In the genomic region with DNA sequence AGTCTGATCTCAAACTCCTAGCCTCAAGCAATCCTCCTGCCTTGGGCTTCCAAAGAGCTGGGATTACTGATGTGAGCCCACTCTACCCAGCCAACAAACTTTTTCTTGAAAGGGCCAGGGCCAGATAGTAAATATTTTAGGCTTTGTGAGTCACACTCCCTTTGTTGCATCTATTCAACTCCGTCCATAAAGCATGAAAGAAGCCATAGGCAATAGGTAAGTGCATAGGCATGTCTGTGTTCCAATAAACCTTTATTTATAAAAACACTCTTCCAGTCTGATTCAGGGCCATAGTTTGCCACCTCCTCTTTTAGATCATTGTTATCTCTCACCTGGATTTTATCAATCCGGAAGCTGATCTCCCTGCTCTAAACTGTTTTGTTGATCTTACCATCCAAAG, we compare ENCODE assay signal across 1 cellular context.
TF ChIP-seq lines count a peak whose summit lies in the region.

No MANE protein-coding gene starts in this region.

TF ChIP-seq in HepG2, 621 proteins besides CTCF, POLR2A, EP300 and RAD21:
- TF ChIP-seq, protein P1, sequence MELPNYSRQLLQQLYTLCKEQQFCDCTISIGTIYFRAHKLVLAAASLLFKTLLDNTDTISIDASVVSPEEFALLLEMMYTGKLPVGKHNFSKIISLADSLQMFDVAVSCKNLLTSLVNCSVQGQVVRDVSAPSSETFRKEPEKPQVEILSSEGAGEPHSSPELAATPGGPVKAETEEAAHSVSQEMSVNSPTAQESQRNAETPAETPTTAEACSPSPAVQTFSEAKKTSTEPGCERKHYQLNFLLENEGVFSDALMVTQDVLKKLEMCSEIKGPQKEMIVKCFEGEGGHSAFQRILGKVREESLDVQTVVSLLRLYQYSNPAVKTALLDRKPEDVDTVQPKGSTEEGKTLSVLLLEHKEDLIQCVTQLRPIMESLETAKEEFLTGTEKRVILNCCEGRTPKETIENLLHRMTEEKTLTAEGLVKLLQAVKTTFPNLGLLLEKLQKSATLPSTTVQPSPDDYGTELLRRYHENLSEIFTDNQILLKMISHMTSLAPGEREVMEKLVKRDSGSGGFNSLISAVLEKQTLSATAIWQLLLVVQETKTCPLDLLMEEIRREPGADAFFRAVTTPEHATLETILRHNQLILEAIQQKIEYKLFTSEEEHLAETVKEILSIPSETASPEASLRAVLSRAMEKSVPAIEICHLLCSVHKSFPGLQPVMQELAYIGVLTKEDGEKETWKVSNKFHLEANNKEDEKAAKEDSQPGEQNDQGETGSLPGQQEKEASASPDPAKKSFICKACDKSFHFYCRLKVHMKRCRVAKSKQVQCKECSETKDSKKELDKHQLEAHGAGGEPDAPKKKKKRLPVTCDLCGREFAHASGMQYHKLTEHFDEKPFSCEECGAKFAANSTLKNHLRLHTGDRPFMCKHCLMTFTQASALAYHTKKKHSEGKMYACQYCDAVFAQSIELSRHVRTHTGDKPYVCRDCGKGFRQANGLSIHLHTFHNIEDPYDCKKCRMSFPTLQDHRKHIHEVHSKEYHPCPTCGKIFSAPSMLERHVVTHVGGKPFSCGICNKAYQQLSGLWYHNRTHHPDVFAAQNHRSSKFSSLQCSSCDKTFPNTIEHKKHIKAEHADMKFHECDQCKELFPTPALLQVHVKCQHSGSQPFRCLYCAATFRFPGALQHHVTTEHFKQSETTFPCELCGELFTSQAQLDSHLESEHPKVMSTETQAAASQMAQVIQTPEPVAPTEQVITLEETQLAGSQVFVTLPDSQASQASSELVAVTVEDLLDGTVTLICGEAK (IDR thresholded peaks at IDR 0.05), result no peak
- TF ChIP-seq, protein P1 (CRISPR knock-in tag; IDR thresholded peaks at IDR 0.05), result peak; percentile 54; the same call in 1 of the 2 replicates
- no peak for TF ChIP-seq PAF1 (CRISPR knock-in tag; IDR thresholded peaks at IDR 0.05)
